8 cellular contexts compared by ENCODE assay signal in the genomic region with DNA sequence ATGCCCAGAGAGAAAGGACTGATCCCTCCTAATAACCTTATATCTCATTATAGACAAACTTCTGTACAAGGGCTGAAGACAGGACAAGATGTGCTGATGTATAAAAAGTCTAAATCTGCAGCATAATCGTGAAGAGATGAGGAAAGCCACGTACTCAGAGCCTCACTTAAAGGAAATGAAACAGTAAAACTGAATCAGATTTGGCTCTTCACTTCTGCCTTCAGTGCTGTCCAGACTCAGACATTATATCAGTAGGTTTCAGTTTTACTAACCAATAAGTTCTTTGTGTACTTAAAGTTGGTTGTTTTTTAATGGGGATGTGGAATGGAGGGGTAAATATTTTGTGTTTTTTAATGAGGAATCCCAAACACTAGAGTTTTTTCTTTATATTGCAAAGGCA. TPM values are rescaled to one million over a fixed set of nuclear protein-coding genes. Genes with fewer than 3 reads are reported as not detected.
DNase-seq lines count a peak whose midpoint lies in the region; ATAC-seq and TF ChIP-seq lines count a peak whose summit lies in the region.

No MANE protein-coding gene starts in this region.

- peak; percentile 95 for ATAC-seq in GM19438 (IDR thresholded peaks at IDR 0.05; ENCODE audit: low read depth, unreplicated experiment)
- peak; percentile 98 for ATAC-seq in HG03378 (IDR thresholded peaks at IDR 0.05; ENCODE audit: unreplicated experiment)

- DNase-seq in A673 (ENCODE audit: low spot score) (no peak), cardiac fibroblast (ENCODE audit: low read depth in 2 of 2) (peak; percentile 61 to 62), sigmoid colon (no peak), erythroblast (lab: John Stamatoyannopoulos, UW) (no peak), cerebellar nuclear complex (lab: John Stamatoyannopoulos, UW) (no peak), KG1 (lab: John Stamatoyannopoulos, UW) (no peak)

- peak in 2 of 4 donors; percentile 0 to 38 for TF ChIP-seq EP300 in sigmoid colon (IDR thresholded peaks at IDR 0.05)

- POLR2A ChIA-PET in A673 (lab: Charles Lee; ENCODE audit: low non-redundant PET) = no interaction called here

- H3K27me3 ChIP-seq in A673 (replicated peaks; ENCODE audit: insufficient read depth, low read depth, low read length, poor library complexity) = no peaks in the 10 kb centered on the region
- no peaks in the 10 kb centered on the region for H3K27me3 ChIP-seq in sigmoid colon

- no peaks in the 10 kb centered on the region for H3K36me3 ChIP-seq in A673 (ENCODE audit: insufficient read depth, low read length, poor library complexity, severe bottlenecking)
- no peaks in the 10 kb centered on the region for H3K36me3 ChIP-seq in sigmoid colon

- H3K9me3 ChIP-seq in A673 (ENCODE audit: low read depth, low read length, poor library complexity, severe bottlenecking) (no peaks in the 10 kb centered on the region), sigmoid colon (no peaks in the 10 kb centered on the region)

- CTCF ChIA-PET in A673 (lab: Charles Lee) = no interaction called here

- H3K4me3 ChIP-seq in A673 (ENCODE audit: low read depth, low read length, poor library complexity, severe bottlenecking) (no peak overlapping the region), cardiac fibroblast (replicated peaks in 1 of 2; ENCODE audit: low read depth in 2 of 2, low read length in 2 of 2) (no peak overlapping the region), sigmoid colon (no peak overlapping the region)

- H3K4me1 ChIP-seq in A673 (ENCODE audit: insufficient read depth, low read length, poor library complexity, severe bottlenecking) = peaks cover 29% of the 10 kb centered on the region
- H3K4me1 ChIP-seq in sigmoid colon = peaks cover 0 to 46% (median 33%) of the 10 kb centered on the region in 4 donors

- TF ChIP-seq CTCF in A673 (conservative IDR thresholded peaks at IDR 0.05; ENCODE audit: low read depth, low read length) (no peak), cardiac fibroblast (IDR thresholded peaks at IDR 0.05; ENCODE audit: low read depth, low read length) (no peak), sigmoid colon (IDR thresholded peaks at IDR 0.05) (no peak)

- no TSS peak for BruUV-seq in A673 (replicated peaks; lab: Mats Ljungman, UMichigan)

- TF ChIP-seq POLR2A in sigmoid colon (IDR thresholded peaks at IDR 0.05) (no peak), erythroblast (IDR thresholded peaks at IDR 0.05; ENCODE audit: low read length) (no peak)

- intact Hi-C loops in A673 (cut with micrococcal nuclease; ENCODE audit: unreplicated experiment) (no loop called here), sigmoid colon (cut with DNase I) (loop anchor here (2.0 kb wide), 2 partner anchors 37 to 47 kb away; no protein-coding TSS in a partner anchor)

- H3K27ac ChIP-seq in A673 (ENCODE audit: low read depth, low read length, poor library complexity, severe bottlenecking) (peak overlapping the region; percentile 52), sigmoid colon (peak overlapping the region; percentile 74 to 87 (median 84))

- WGBS in sigmoid colon, 2 donors = 21 to 53% methylated on average over 2 of the region's 2 CpGs

RNA-seq across cellular contexts. Expression of a gene that starts 45.3 kb away (rescaled TPM):
- total RNA-seq in A673 (2021) (0.28 TPM in 1 of 2 replicates, not detected in the other), sigmoid colon (100 to 1,000 TPM in 2 of 4 donors, 10 to 100 TPM in 2; 52.9 to 153 (median 95.8) TPM)
- 10 to 100 TPM; 34.8 to 49.5 (median 35.8) TPM for polyA plus RNA-seq in sigmoid colon

Comparison
In these comparisons a context has a peak if more than half of its experiments do, and no peak if none do; other contexts are left out.
1. DNase-seq: peak in cardiac fibroblast (2 of 2); none in A673 (single experiment), sigmoid colon (single experiment), erythroblast (0 of 2), cerebellar nuclear complex (0 of 2) and KG1 (single experiment).
2. RNA of a gene that starts 45.3 kb away (total RNA-seq): 52.9 to 153 TPM in sigmoid colon; 0.28 TPM in A673; every median in the first group is over 10 times any median in the second.